Comparison of ENCODE assay signal across 20 cellular contexts in genomic region chr15:45743309-45744041, GRCh38.
DNase-seq lines count a peak whose midpoint lies in the region; ATAC-seq and TF ChIP-seq lines count a peak whose summit lies in the region.
"Had no signal": no experiment of that assay in that cellular context is flagged by ENCODE, and none has a peak within 500 bp of the region (broad histone marks: within the 10 kb centered on the region; RNA-seq: fewer than 3 reads in every experiment).

No MANE protein-coding gene starts in this region.

- H3K27ac Mint-ChIP-seq in stimulated activated memory B cell treated with anti-CD40 and anti-IgM and Interleukin-4, amounts not matched to agents 10 μg/mL and 1 μg/mL and 100 μg/mL, for 72 hours, result no peak overlapping the region

- H3K4me1 Mint-ChIP-seq in stimulated activated memory B cell treated with anti-CD40 and anti-IgM and Interleukin-4, amounts not matched to agents 10 μg/mL and 1 μg/mL and 100 μg/mL, for 72 hours, result no peaks in the 10 kb centered on the region
- H3K4me1 Mint-ChIP-seq: CD14-positive monocyte had no signal

- no peak for TF ChIP-seq CTCF in VCaP (conservative IDR thresholded peaks at IDR 0.05)

- H3K9me3 ChIP-seq in muscle layer of colon (ENCODE audit: low read length) (no peaks in the 10 kb centered on the region), MG63 (no peaks in the 10 kb centered on the region)
- H3K9me3 ChIP-seq: Peyer's patch had no signal

- peak overlapping the region; percentile 8 to 57 for H3K4me3 ChIP-seq in muscle layer of colon (ENCODE audit: low read depth in 1 of 2, low read length in 2 of 2)
- H3K4me3 ChIP-seq in MG63, result no peak overlapping the region
- H3K4me3 ChIP-seq: Peyer's patch, SK-N-MC had no signal

- peaks cover 15% of the 10 kb centered on the region for H3K4me1 ChIP-seq in muscle layer of colon (ENCODE audit: insufficient read depth, low read length)
- H3K4me1 ChIP-seq: Peyer's patch had no signal

- H3K9ac ChIP-seq in muscle layer of colon (ENCODE audit: low read length), result no peak overlapping the region

- H3K36me3 ChIP-seq in muscle layer of colon (ENCODE audit: insufficient read depth, low read length) (no peaks in the 10 kb centered on the region), MG63 (no peaks in the 10 kb centered on the region)
- H3K36me3 ChIP-seq: Peyer's patch had no signal

- DNase-seq in AG08395 (ENCODE audit: low spot score) (peak; percentile 13), NCI-H1092 (lab: John Stamatoyannopoulos, UW) (peak; percentile 3), globus pallidus (ENCODE audit: low spot score) (no peak), MG63 (no peak)
- no peak for DNase-seq in activated CD4-positive, alpha-beta T cell treated with anti-CD3 and anti-CD28 coated beads, Interleukin-2, amount 50 U/mL, for 48 hours
- DNase-seq: COR-L47, DMS153, GOT3, KG1, NCI-H146, NCI-H2107, NCI-H446 treated with DMSO at 0.1 percent for 48 hours, NCI-H82, Peyer's patch had no signal

- H3K4me3 Mint-ChIP-seq in stimulated activated memory B cell treated with anti-CD40 and anti-IgM and Interleukin-4, amounts not matched to agents 10 μg/mL and 1 μg/mL and 100 μg/mL, for 72 hours, result no peak overlapping the region
- H3K4me3 Mint-ChIP-seq: CD14-positive monocyte had no signal

- ATAC-seq in stimulated activated memory B cell treated with anti-CD40 and anti-IgM and Interleukin-4, amounts not matched to agents 10 μg/mL and 1 μg/mL and 100 μg/mL, for 72 hours, result no peak
- ATAC-seq: Right ventricle myocardium inferior had no signal

- H3K27ac ChIP-seq in VCaP (peak overlapping the region; percentile 44), muscle layer of colon (ENCODE audit: low read depth, low read length) (peak overlapping the region; percentile 31)
- H3K27ac ChIP-seq: Peyer's patch, SK-N-MC had no signal

- peaks cover 4% of the 10 kb centered on the region for H3K9me3 Mint-ChIP-seq in stimulated activated memory B cell treated with anti-CD40 and anti-IgM and Interleukin-4, amounts not matched to agents 10 μg/mL and 1 μg/mL and 100 μg/mL, for 72 hours

- H3K27me3 ChIP-seq in muscle layer of colon (ENCODE audit: control insufficient read depth in 1 of 2, insufficient read depth in 2 of 2, low read length in 2 of 2) (no peaks in the 10 kb centered on the region), MG63 (0 out of 2 replicates have a peak, but pooled peaks cover 2% of the 10 kb centered on the region)
- H3K27me3 ChIP-seq: Peyer's patch had no signal

- H3K36me3 Mint-ChIP-seq in stimulated activated memory B cell treated with anti-CD40 and anti-IgM and Interleukin-4, amounts not matched to agents 10 μg/mL and 1 μg/mL and 100 μg/mL, for 72 hours, result no peaks in the 10 kb centered on the region
- H3K36me3 Mint-ChIP-seq: CD14-positive monocyte had no signal

- peaks cover 28% of the 10 kb centered on the region for H3K27me3 Mint-ChIP-seq in stimulated activated memory B cell treated with anti-CD40 and anti-IgM and Interleukin-4, amounts not matched to agents 10 μg/mL and 1 μg/mL and 100 μg/mL, for 72 hours

Comparison
In these comparisons a context has a peak if more than half of its experiments do, and no peak if none do; other contexts are left out.
1. DNase-seq: peak in AG08395 (single experiment) and NCI-H1092 (single experiment); none in globus pallidus (single experiment), MG63 (single experiment) and activated CD4-positive, alpha-beta T cell treated with anti-CD3 and anti-CD28 coated beads, Interleukin-2, amount 50 U/mL, for 48 hours (0 of 2).